ENCODE assay signal across 38 cellular contexts in the genomic region with DNA sequence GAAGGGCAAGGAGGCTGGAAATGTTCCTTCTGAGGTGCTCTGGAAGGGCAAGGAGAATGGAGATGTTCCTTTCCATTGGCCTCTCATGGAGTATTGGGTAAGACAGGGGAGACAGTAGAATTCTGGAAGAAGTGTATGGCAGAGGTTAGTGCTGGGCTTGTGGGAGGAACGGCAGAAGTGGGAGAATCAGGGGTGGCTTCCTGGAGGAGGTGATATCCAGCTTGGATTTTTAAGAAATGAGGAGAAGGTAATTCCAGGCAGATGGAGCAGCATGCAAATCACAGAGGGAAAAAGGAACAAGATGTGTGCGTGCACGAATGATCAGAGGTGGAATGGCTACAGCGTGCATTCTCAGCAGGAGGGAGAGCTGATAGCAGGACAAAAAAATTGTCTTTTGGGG. TPM values are rescaled to one million over a fixed set of nuclear protein-coding genes. Genes with fewer than 3 reads are reported as not detected.
"Had no signal": no experiment of that assay in that cellular context is flagged by ENCODE, and none has a peak within 500 bp of the region (broad histone marks: within the 10 kb centered on the region; RNA-seq: fewer than 3 reads in every experiment).

No MANE protein-coding gene starts in this region.

- H3K9ac ChIP-seq: KMS-11 had no signal

- H3K4me3 ChIP-seq: MG63 had no signal

- H3K27ac ChIP-seq: KMS-11 had no signal

- H3K36me3 ChIP-seq: MG63 had no signal

- H3K9me3 ChIP-seq: MG63 had no signal

- DNase-seq: Karpas-422, Kasumi-1, KG1, MG63, MM.1S, MV-4-11, NCI-H1048, NCI-H1092, NCI-H1092 treated with DMSO at 0.1 percent for 48 hours, NCI-H1105, NCI-H1105 treated with DMSO at 0.1 percent for 48 hours, NCI-H1417, NCI-H1417 treated with DMSO at 0.1 percent for 48 hours, NCI-H1436, NCI-H1436 treated with DMSO at 0.1 percent for 48 hours, NCI-H146, NCI-H1694, NCI-H1694 treated with DMSO at 0.1 percent for 48 hours, NCI-H187, NCI-H187 treated with DMSO at 0.1 percent for 48 hours, NCI-H1930, NCI-H2029, NCI-H2029 treated with DMSO at 0.1 percent for 48 hours, NCI-H2081, NCI-H2081 treated with DMSO at 0.1 percent for 48 hours, NCI-H2107, NCI-H2171, NCI-H2171 treated with DMSO at 0.1 percent for 48 hours, NCI-H2227 treated with DMSO at 0.1 percent for 48 hours, NCI-H226, NCI-H446, NCI-H446 treated with DMSO at 0.1 percent for 48 hours, NCI-H510A had no signal

- H3K4me2 ChIP-seq: KMS-11 had no signal

RNA-seq across cellular contexts. Expression of a gene that starts 45.1 kb away (rescaled TPM):
- total RNA-seq: LHCN-M2, M059J, MCF 10A, NCI-H460 had no signal
